ENCODE assay signal across 9 cellular contexts in the genomic region with DNA sequence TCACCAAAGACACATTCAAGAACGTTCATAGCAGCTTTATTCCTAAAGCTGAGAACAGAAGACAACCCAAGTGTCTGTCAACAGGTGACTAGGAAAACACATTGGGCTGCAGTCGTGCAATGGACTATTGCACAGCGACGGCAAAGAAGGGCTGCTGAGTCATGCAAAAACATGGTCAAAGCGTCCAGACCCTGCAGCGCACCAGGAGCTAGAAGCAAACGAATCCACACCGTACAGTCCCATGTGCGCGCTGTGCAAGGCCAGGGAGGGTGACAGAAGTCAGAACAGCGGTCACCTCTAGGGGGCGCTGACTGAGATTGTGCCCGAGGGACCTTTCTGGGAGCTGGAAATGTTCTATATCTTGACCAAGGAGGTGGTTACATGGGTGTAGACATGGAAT.
DNase-seq lines count a peak whose midpoint lies in the region; ATAC-seq, FAIRE-seq and TF ChIP-seq lines count a peak whose summit lies in the region.
"Had no signal": no experiment of that assay in that cellular context is flagged by ENCODE, and none has a peak within 500 bp of the region (broad histone marks: within the 10 kb centered on the region; RNA-seq: fewer than 3 reads in every experiment).

No MANE protein-coding gene starts in this region.

- H3K4me1 ChIP-seq in DND-41 (ENCODE audit: insufficient read depth, low read length) = no peaks in the 10 kb centered on the region

- no peaks in the 10 kb centered on the region for H3K27me3 ChIP-seq in DND-41 (ENCODE audit: insufficient read depth, low read length, poor library complexity)

- no peaks in the 10 kb centered on the region for H3K79me2 ChIP-seq in DND-41 (ENCODE audit: insufficient read depth, low read length)

- H3K36me3 ChIP-seq in DND-41 (ENCODE audit: insufficient read depth, low read length) = no peaks in the 10 kb centered on the region

- TF ChIP-seq CTCF in DND-41 (IDR thresholded peaks at IDR 0.05; ENCODE audit: borderline replicate concordance, extremely low read depth, low read length, poor library complexity, severe bottlenecking) (peak; percentile 65), osteocyte (IDR thresholded peaks at IDR 0.05) (peak; percentile 9)

- H3K27ac ChIP-seq in DND-41 (ENCODE audit: low read length) = no peak overlapping the region
- H3K27ac ChIP-seq: VCaP had no signal

- H3K36me3 Mint-ChIP-seq in osteocyte (ENCODE audit: unreplicated experiment) = no peaks in the 10 kb centered on the region

- H3K9me3 ChIP-seq in DND-41 (ENCODE audit: insufficient read depth, low read length, severe bottlenecking) = no peaks in the 10 kb centered on the region

- no peak overlapping the region for H3K27ac Mint-ChIP-seq in osteocyte (ENCODE audit: unreplicated experiment)

- no peak overlapping the region for H3K4me2 ChIP-seq in DND-41 (ENCODE audit: insufficient read depth, low read length)

- H3K27me3 Mint-ChIP-seq in osteocyte (ENCODE audit: unreplicated experiment) = peaks cover 4% of the 10 kb centered on the region

- no peaks in the 10 kb centered on the region for H3K9me3 Mint-ChIP-seq in osteocyte (ENCODE audit: unreplicated experiment)

- peaks cover 3% of the 10 kb centered on the region for H3K4me1 Mint-ChIP-seq in osteocyte (ENCODE audit: unreplicated experiment)

- DNase-seq in DND-41 (peak; percentile 32), HuH-7 (ENCODE audit: low spot score) (peak; percentile 63), activated T-cell treated with anti-CD3 and anti-CD28 coated beads for 4 hours (peak; percentile 7), osteocyte (ENCODE audit: extremely low spot score, unreplicated experiment) (no peak), islet precursor cell (no peak), frontal cortex (ENCODE audit: low spot score in 2 of 2) (no peak), OCI-M2 (lab: John Stamatoyannopoulos, UW; ENCODE audit: unreplicated experiment) (no peak)

- no peak overlapping the region for H3K4me3 Mint-ChIP-seq in osteocyte (ENCODE audit: unreplicated experiment)

- H4K20me1 ChIP-seq in DND-41 (ENCODE audit: insufficient read depth, low read length) = no peaks in the 10 kb centered on the region

- H3K4me3 ChIP-seq in DND-41 (ENCODE audit: low read depth in 1 of 2, low read length in 2 of 2) = no peak overlapping the region

- FAIRE-seq in frontal cortex (lab: Jason Lieb, UNC) = no peak

- ATAC-seq in DND-41 (ENCODE audit: insufficient read depth, low read depth) (0 out of 3 replicates have a peak, but pooled peaks have one; percentile 53), HG02870 (IDR thresholded peaks at IDR 0.05; ENCODE audit: unreplicated experiment) (no peak)

- H2AFZ ChIP-seq in DND-41 (ENCODE audit: low read depth, low read length) = no peak overlapping the region

- no peak overlapping the region for H3K9ac ChIP-seq in DND-41 (ENCODE audit: low read depth, low read length)

Comparison
In these comparisons a context has a peak if more than half of its experiments do, and no peak if none do; other contexts are left out.
1. DNase-seq: peak in DND-41 (single experiment), HuH-7 (single experiment) and activated T-cell treated with anti-CD3 and anti-CD28 coated beads for 4 hours (single experiment); none in osteocyte (single experiment), islet precursor cell (single experiment), frontal cortex (0 of 2) and OCI-M2 (single experiment).